Comparison of ENCODE assay signal across 27 cellular contexts in the genomic region with DNA sequence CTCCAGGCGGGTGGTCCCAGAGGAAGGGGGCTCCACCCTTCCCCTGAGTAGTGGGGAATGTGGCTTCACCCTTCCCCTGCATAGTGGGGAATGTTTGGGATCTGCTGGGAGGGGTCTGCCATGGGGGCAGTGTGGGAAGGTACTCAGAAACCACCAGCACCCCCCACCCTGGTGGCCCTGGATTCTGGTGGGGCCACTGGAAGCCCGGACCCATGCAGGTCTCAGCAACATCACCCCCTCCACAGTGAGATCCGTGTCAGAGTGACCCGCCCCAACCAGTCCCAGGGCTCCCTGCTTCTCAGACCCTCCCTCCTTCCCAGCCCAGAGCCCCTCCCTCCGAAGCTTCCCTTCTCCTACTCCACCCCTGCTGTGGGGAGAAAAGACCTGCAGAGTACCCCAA. TPM values are rescaled to one million over a fixed set of nuclear protein-coding genes. Genes with fewer than 3 reads are reported as not detected.
"Had no signal": no experiment of that assay in that cellular context is flagged by ENCODE, and none has a peak within 500 bp of the region (broad histone marks: within the 10 kb centered on the region; RNA-seq: fewer than 3 reads in every experiment).

No MANE protein-coding gene starts in this region.

- H3K27me3 ChIP-seq: neural progenitor cell, vagina had no signal

- H3K4me2 ChIP-seq: neural progenitor cell had no signal

- H3K27ac ChIP-seq: coronary artery, esophagus squamous epithelium, gastrocnemius medialis, neural progenitor cell, thoracic aorta, vagina, VCaP had no signal

- H3K4me1 ChIP-seq: gastrocnemius medialis, neural progenitor cell, vagina had no signal

- DNase-seq: activated CD4-positive, alpha-beta T cell treated with anti-CD3 and anti-CD28 coated beads for 1 hour; activated CD4-positive, alpha-beta T cell treated with anti-CD3 and anti-CD28 coated beads, Interleukin-2, amount 50 U/mL, for 48 hours; activated CD8-positive, alpha-beta memory T cell treated with anti-CD3 and anti-CD28 coated beads, Interleukin-2, amount 50 U/mL, for 48 hours; activated naive CD4-positive, alpha-beta T cell treated with anti-CD3 and anti-CD28 coated beads for 36 hours; activated naive CD8-positive, alpha-beta T cell treated with anti-CD3 and anti-CD28 coated beads, Interleukin-2, amount 10 ng/mL, durations not matched to agents 7 days and 5 days; activated T-cell treated with anti-CD3 and anti-CD28 coated beads, Interleukin-2, amount 50 U/mL, for 4 hours; amniotic stem cell; cerebellar nuclear complex; esophagus squamous epithelium; gastrocnemius medialis; left cardiac atrium; mesendoderm; naive thymus-derived CD8-positive, alpha-beta T cell; small intestine; stimulated activated CD4-positive, alpha-beta T cell treated with anti-CD3 and anti-CD28 coated beads, Interleukin-15, amount 100 ng/mL, for 24 hours; stimulated activated CD8-positive, alpha-beta memory T cell treated with anti-CD3 and anti-CD28 coated beads, Interleukin-4, amount 100 ng/mL, for 48 hours; stimulated activated naive CD4-positive, alpha-beta T cell treated with Interleukin-2 at 50 U/mL for 16 hours had no signal

- H3K36me3 ChIP-seq: esophagus squamous epithelium, gastrocnemius medialis, neural progenitor cell, thoracic aorta, vagina had no signal

- H3K9ac ChIP-seq: neural progenitor cell had no signal

- H3K9me3 ChIP-seq: gastrocnemius medialis, thoracic aorta, vagina had no signal

- ATAC-seq: activated T-cell treated with anti-CD3 and anti-CD28 coated beads, Interleukin-2, amount 50 U/mL, for 4 hours; gastrocnemius medialis; naive thymus-derived CD8-positive, alpha-beta T cell had no signal

- H3K4me3 ChIP-seq: coronary artery, esophagus squamous epithelium, gastrocnemius medialis, neural progenitor cell, thoracic aorta, vagina had no signal

- H2AFZ ChIP-seq: neural progenitor cell had no signal

RNA-seq across cellular contexts. Expression of a gene that starts 54.6 kb away (rescaled TPM):
- total RNA-seq: activated CD8-positive, alpha-beta memory T cell treated with anti-CD3 and anti-CD28 coated beads for 36 hours; activated naive CD8-positive, alpha-beta T cell treated with anti-CD3 and anti-CD28 coated beads, Interleukin-2, amount 10 ng/mL, durations not matched to agents 7 days and 5 days; activated T-cell treated with anti-CD3 and anti-CD28 coated beads, Interleukin-2, amount 50 U/mL, for 4 hours; bronchial epithelial cell; esophagus squamous epithelium; gastrocnemius medialis; lower leg skin; naive thymus-derived CD8-positive, alpha-beta T cell; osteoblast; renal cortical epithelial cell; thoracic aorta had no signal
- polyA plus RNA-seq: naive thymus-derived CD8-positive, alpha-beta T cell had no signal
